2 cellular contexts compared by ENCODE assay signal in genomic region chr11:81104051-81104450, GRCh38.
TF ChIP-seq lines count a peak whose summit lies in the region.

No MANE protein-coding gene starts in this region.

TF ChIP-seq in GM23338, 12 proteins besides CTCF, POLR2A, EP300 and RAD21 (continued from another document):
- no peak for TF ChIP-seq REST (IDR thresholded peaks at IDR 0.05; ENCODE audit: unreplicated experiment)
- no peak for TF ChIP-seq POLR2AphosphoS5 (IDR thresholded peaks at IDR 0.05; ENCODE audit: low read depth)
- TF ChIP-seq ZNF331 (CRISPR knock-in tag; IDR thresholded peaks at IDR 0.05; ENCODE audit: low read depth) = no peak

TF ChIP-seq in WTC11, 78 proteins besides CTCF, POLR2A, EP300 and RAD21 (continued from another document):
- TF ChIP-seq AFF4 (CRISPR knock-in tag; IDR thresholded peaks at IDR 0.05; ENCODE audit: borderline replicate concordance) (no peak), ZNF532 (CRISPR knock-in tag; IDR thresholded peaks at IDR 0.05; ENCODE audit: borderline replicate concordance) (no peak)
